ENCODE assay signal across 13 cellular contexts in genomic region chr1:11156958-11157357, GRCh38. TPM values are rescaled to one million over a fixed set of nuclear protein-coding genes. Genes with fewer than 3 reads are reported as not detected.
DNase-seq lines count a peak whose midpoint lies in the region; ATAC-seq and TF ChIP-seq lines count a peak whose summit lies in the region.
"Had no signal": no experiment of that assay in that cellular context is flagged by ENCODE, and none has a peak within 500 bp of the region (broad histone marks: within the 10 kb centered on the region; RNA-seq: fewer than 3 reads in every experiment).

No MANE protein-coding gene starts in this region.

- peak overlapping the region; percentile 24 for H3K27ac Mint-ChIP-seq in activated naive CD8-positive, alpha-beta T cell
- no peak overlapping the region for H3K27ac Mint-ChIP-seq in activated naive CD8-positive, alpha-beta T cell treated with anti-CD3 and anti-CD28 coated beads, Interleukin-2, amount 50 U/mL, for 24 hours
- peak overlapping the region; percentile 94 to 98 (median 94) for H3K27ac Mint-ChIP-seq in nephron
- H3K27ac Mint-ChIP-seq: activated naive CD4-positive, alpha-beta T cell treated with anti-CD3 and anti-CD28 coated beads for 36 hours; mesothelial cell of epicardium had no signal

- H3K4me1 Mint-ChIP-seq in activated naive CD8-positive, alpha-beta T cell (ENCODE audit: low read depth): peaks cover 10% of the 10 kb centered on the region
- H3K4me1 Mint-ChIP-seq in activated naive CD8-positive, alpha-beta T cell treated with anti-CD3 and anti-CD28 coated beads, Interleukin-2, amount 50 U/mL, for 24 hours: peaks cover 14% of the 10 kb centered on the region
- H3K4me1 Mint-ChIP-seq in nephron: peaks cover 45% of the 10 kb centered on the region

- no peaks in the 10 kb centered on the region for H3K9me3 Mint-ChIP-seq in activated naive CD8-positive, alpha-beta T cell (ENCODE audit: low read depth)
- no peaks in the 10 kb centered on the region for H3K9me3 Mint-ChIP-seq in activated naive CD8-positive, alpha-beta T cell treated with anti-CD3 and anti-CD28 coated beads, Interleukin-2, amount 50 U/mL, for 24 hours
- H3K9me3 Mint-ChIP-seq in nephron: peaks cover 6% of the 10 kb centered on the region
- H3K9me3 Mint-ChIP-seq: activated naive CD4-positive, alpha-beta T cell treated with anti-CD3 and anti-CD28 coated beads for 36 hours had no signal

- no peaks in the 10 kb centered on the region for H3K27me3 Mint-ChIP-seq in activated naive CD8-positive, alpha-beta T cell
- no peaks in the 10 kb centered on the region for H3K27me3 Mint-ChIP-seq in activated naive CD8-positive, alpha-beta T cell treated with anti-CD3 and anti-CD28 coated beads, Interleukin-2, amount 50 U/mL, for 24 hours
- H3K27me3 Mint-ChIP-seq in nephron (ENCODE audit: low read depth): no peaks in the 10 kb centered on the region

- H3K4me3 Mint-ChIP-seq in activated naive CD8-positive, alpha-beta T cell: no peak overlapping the region
- H3K4me3 Mint-ChIP-seq in activated naive CD8-positive, alpha-beta T cell treated with anti-CD3 and anti-CD28 coated beads, Interleukin-2, amount 50 U/mL, for 24 hours: no peak overlapping the region
- H3K4me3 Mint-ChIP-seq in nephron: no peak overlapping the region
- H3K4me3 Mint-ChIP-seq: activated naive CD4-positive, alpha-beta T cell treated with anti-CD3 and anti-CD28 coated beads for 36 hours; mesothelial cell of epicardium had no signal

- TF ChIP-seq CTCF in nephron (IDR thresholded peaks at IDR 0.05; ENCODE audit: unreplicated experiment in 3 of 3): no peak
- TF ChIP-seq CTCF in omental fat pad (IDR thresholded peaks at IDR 0.05): no peak

- no peak for ATAC-seq in activated naive CD8-positive, alpha-beta T cell treated with anti-CD3 and anti-CD28 coated beads, Interleukin-2, amount 50 U/mL, for 24 hours
- ATAC-seq in omental fat pad (ENCODE audit: low FRiP score) (no peak), HG03439 (IDR thresholded peaks at IDR 0.05; ENCODE audit: unreplicated experiment) (no peak)

- no peak for DNase-seq in activated naive CD8-positive, alpha-beta T cell treated with anti-CD3 and anti-CD28 coated beads, Interleukin-2, amount 50 U/mL, for 24 hours
- peak; percentile 44 to 46 for DNase-seq in activated T-cell treated with anti-CD3 and anti-CD28 coated beads, Interleukin-2, amount 50 U/mL, for 48 hours
- DNase-seq in NCI-H524 (lab: John Stamatoyannopoulos, UW) (no peak), omental fat pad (ENCODE audit: low spot score) (no peak)
- DNase-seq: activated naive CD4-positive, alpha-beta T cell treated with anti-CD3 and anti-CD28 coated beads for 36 hours; DND-41; Karpas-422; NCI-H187 had no signal

- H3K27ac ChIP-seq in temporal lobe (ENCODE audit: low read depth, low read length): peak overlapping the region; percentile 60

- H3K36me3 Mint-ChIP-seq in activated naive CD8-positive, alpha-beta T cell: peaks cover 18% of the 10 kb centered on the region
- peaks cover 22% of the 10 kb centered on the region for H3K36me3 Mint-ChIP-seq in activated naive CD8-positive, alpha-beta T cell treated with anti-CD3 and anti-CD28 coated beads, Interleukin-2, amount 50 U/mL, for 24 hours (ENCODE audit: low read depth)
- peaks cover 59% of the 10 kb centered on the region for H3K36me3 Mint-ChIP-seq in nephron (ENCODE audit: low read depth)

RNA-seq across cellular contexts. Expression of gene ANGPTL7, which starts 32.2 kb away (rescaled TPM):
- total RNA-seq in temporal lobe: 0.25 TPM
- total RNA-seq in omental fat pad: 10 to 100 TPM; 11.0 to 38.7 (median 16.9) TPM
- total RNA-seq: activated naive CD4-positive, alpha-beta T cell treated with anti-CD3 and anti-CD28 coated beads for 36 hours; mesothelial cell of epicardium had no signal

RNA-seq across cellular contexts. Expression of gene EXOSC10, which starts 57.3 kb away (rescaled TPM):
- 34.9 TPM for total RNA-seq in temporal lobe
- total RNA-seq in omental fat pad: 10 to 100 TPM; 39.7 to 65.4 (median 56.9) TPM

Comparison
In these comparisons a context has a peak if more than half of its experiments do, and no peak if none do; other contexts are left out.
1. DNase-seq: peak in activated T-cell treated with anti-CD3 and anti-CD28 coated beads, Interleukin-2, amount 50 U/mL, for 48 hours (2 of 2); none in activated naive CD8-positive, alpha-beta T cell treated with anti-CD3 and anti-CD28 coated beads, Interleukin-2, amount 50 U/mL, for 24 hours (single experiment), NCI-H524 (0 of 2) and omental fat pad (single experiment).